In the genomic region with DNA sequence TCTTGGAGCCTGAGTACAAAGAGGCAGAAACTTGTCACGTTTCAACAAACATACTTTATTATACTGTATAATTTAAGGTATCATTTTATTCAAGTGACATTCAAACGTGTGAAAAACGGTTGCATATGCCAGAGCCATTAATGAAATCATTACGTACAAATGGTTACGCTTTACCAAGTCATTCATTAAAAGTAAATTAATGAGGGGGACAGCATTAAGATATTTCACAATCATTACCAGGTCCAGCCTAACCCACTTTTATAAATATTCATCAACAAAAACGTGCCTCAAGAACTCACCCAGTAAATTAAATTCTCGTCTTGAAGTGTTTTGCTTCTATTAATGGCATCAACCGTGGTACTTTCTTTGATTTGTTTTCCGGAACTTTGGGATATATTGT, we compare ENCODE assay signal across 23 cellular contexts.
"Had no signal": no experiment of that assay in that cellular context is flagged by ENCODE, and none has a peak within 500 bp of the region (broad histone marks: within the 10 kb centered on the region; RNA-seq: fewer than 3 reads in every experiment).

No MANE protein-coding gene starts in this region.

- ATAC-seq: esophagus mucosa, gastrocnemius medialis, heart right ventricle, left cardiac atrium, left lung, left ventricle myocardium superior, lower lobe of right lung, mucosa of descending colon had no signal

- H3K27me3 ChIP-seq: colonic mucosa, dorsolateral prefrontal cortex, gastrocnemius medialis, heart right ventricle, left lung had no signal

- H3K4me3 ChIP-seq: colonic mucosa, dorsolateral prefrontal cortex, esophagus squamous epithelium, gastrocnemius medialis, heart right ventricle, left lung, lower lobe of right lung, mucosa of descending colon had no signal

- H3K9me3 ChIP-seq: colonic mucosa, esophagus squamous epithelium, gastrocnemius medialis, heart right ventricle, left lung, lower lobe of right lung, mucosa of descending colon had no signal

- H3K4me1 ChIP-seq: colonic mucosa, esophagus squamous epithelium, gastrocnemius medialis, heart right ventricle, left lung, lower lobe of right lung had no signal

- H3K36me3 ChIP-seq: colonic mucosa, esophagus squamous epithelium, gastrocnemius medialis, heart right ventricle, left lung, lower lobe of right lung had no signal

- FAIRE-seq: islet of Langerhans, keratinocyte had no signal

- H3K27ac ChIP-seq: colonic mucosa, dorsolateral prefrontal cortex, epithelial cell of prostate, esophagus squamous epithelium, gastrocnemius medialis, heart right ventricle, left lung, lower lobe of right lung had no signal

- DNase-seq: colonic mucosa; cortex of kidney; dorsolateral prefrontal cortex; effector CD4-positive, alpha-beta T cell; effector memory CD4-positive, alpha-beta T cell; erythroblast; esophagus squamous epithelium; foreskin fibroblast; foreskin melanocyte; gastrocnemius medialis; head of caudate nucleus; heart right ventricle; hippocampal formation; left cardiac atrium; left lung; left ventricle myocardium superior; lower lobe of right lung; mesenchymal stem cell; mucosa of descending colon had no signal
